In genomic region chr10:4141471-4141870, GRCh38 we compare ENCODE assay signal across 16 cellular contexts.
DNase-seq lines count a peak whose midpoint lies in the region; ATAC-seq and TF ChIP-seq lines count a peak whose summit lies in the region.
"Had no signal": no experiment of that assay in that cellular context is flagged by ENCODE, and none has a peak within 500 bp of the region (broad histone marks: within the 10 kb centered on the region; RNA-seq: fewer than 3 reads in every experiment).

No MANE protein-coding gene starts in this region.

- POLR2A ChIA-PET in SK-N-SH (lab: Yijun Ruan, JAX) (no interaction called here), PC-9 (lab: Charles Lee; ENCODE audit: unreplicated experiment) (no interaction called here)

- H3K79me2 ChIP-seq in SK-N-SH (ENCODE audit: insufficient read depth), result no peaks in the 10 kb centered on the region
- H3K79me2 ChIP-seq in PC-9 (ENCODE audit: low read depth), result no peaks in the 10 kb centered on the region

- no peak overlapping the region for H3K9ac ChIP-seq in SK-N-SH
- no peak overlapping the region for H3K9ac ChIP-seq in endodermal cell (ENCODE audit: extremely low read depth, low read length, poor library complexity, severe bottlenecking)

- H3K27me3 Mint-ChIP-seq in endodermal cell (ENCODE audit: insufficient read depth) (no peaks in the 10 kb centered on the region), nephron progenitor cell (ENCODE audit: low read depth, poor library complexity) (peaks cover 9% of the 10 kb centered on the region)
- H3K27me3 Mint-ChIP-seq: memory B cell had no signal

- no TSS peak for BruUV-seq in PC-9 (replicated peaks; lab: Mats Ljungman, UMichigan)

- H3K9me3 ChIP-seq in SK-N-SH, result 0 out of 2 replicates have a peak, but pooled peaks cover 5% of the 10 kb centered on the region
- H3K9me3 ChIP-seq in endodermal cell (ENCODE audit: control insufficient read depth, low read length), result peaks cover 15% of the 10 kb centered on the region
- H3K9me3 ChIP-seq in PC-9 (ENCODE audit: insufficient read depth, low read depth), result peaks cover 5% of the 10 kb centered on the region; the same call in 1 of the 2 replicates

- H3K4me2 ChIP-seq in SK-N-SH (no peak overlapping the region), PC-9 (no peak overlapping the region)

- no peaks in the 10 kb centered on the region for H3K36me3 ChIP-seq in SK-N-SH (replicated peaks in 1 of 2; ENCODE audit: control insufficient read depth in 1 of 2, insufficient read depth in 2 of 2, low read length in 1 of 2)
- no peaks in the 10 kb centered on the region for H3K36me3 ChIP-seq in endodermal cell (ENCODE audit: control insufficient read depth, insufficient read depth, low read length)
- H3K36me3 ChIP-seq in PC-9 (ENCODE audit: low read depth), result no peaks in the 10 kb centered on the region
- H3K36me3 ChIP-seq: heart left ventricle, upper lobe of left lung had no signal

- H3K27ac Mint-ChIP-seq in endodermal cell, result no peak overlapping the region
- H3K27ac Mint-ChIP-seq in nephron progenitor cell, result no peak overlapping the region
- H3K27ac Mint-ChIP-seq: activated naive CD4-positive, alpha-beta T cell treated with anti-CD3 and anti-CD28 coated beads, Interleukin-2, amount 50 U/mL, for 72 hours; memory B cell had no signal

- H3K4me1 Mint-ChIP-seq in endodermal cell (peaks cover 5% of the 10 kb centered on the region), nephron progenitor cell (peaks cover 18% of the 10 kb centered on the region)

- H3K4me3 ChIP-seq in SK-N-SH (ENCODE audit: low read depth in 2 of 2, low read length in 1 of 2), result no peak overlapping the region
- H3K4me3 ChIP-seq in endodermal cell (ENCODE audit: low read length), result no peak overlapping the region
- no peak overlapping the region for H3K4me3 ChIP-seq in PC-9
- H3K4me3 ChIP-seq: heart left ventricle, upper lobe of left lung had no signal

- no peak for DNase-seq in SK-N-SH
- DNase-seq in OCI-M1 (lab: John Stamatoyannopoulos, UW), result peak; percentile 25
- DNase-seq in endodermal cell, result peak; percentile 73
- peak; percentile 19 for DNase-seq in nephron progenitor cell
- DNase-seq in PC-9, result no peak
- no peak for DNase-seq in NCI-H2029 (lab: John Stamatoyannopoulos, UW)
- no peak for DNase-seq in stimulated activated CD8-positive, alpha-beta memory T cell treated with anti-CD3 and anti-CD28 coated beads, Interleukin-4, amount 100 ng/mL, for 48 hours
- DNase-seq: activated CD8-positive, alpha-beta memory T cell treated with anti-CD3 and anti-CD28 coated beads, Interleukin-2, amount 50 U/mL, for 4 hours; effector CD4-positive, alpha-beta T cell; heart left ventricle; NCI-H524 treated with DMSO at 0.1 percent for 48 hours; upper lobe of left lung had no signal

- no peak for TF ChIP-seq RAD21 in SK-N-SH (IDR thresholded peaks at IDR 0.05; ENCODE audit: low read length)

- H3K9me2 ChIP-seq in SK-N-SH (peaks cover 3% of the 10 kb centered on the region; the same call in 1 of the 2 replicates), PC-9 (ENCODE audit: insufficient read depth) (no peaks in the 10 kb centered on the region)

- ATAC-seq in SK-N-SH treated with all-trans-retinoic acid at 6 μM for 48 hours, result no peak
- ATAC-seq: activated naive CD4-positive, alpha-beta T cell treated with anti-CD3 and anti-CD28 coated beads, Interleukin-2, amount 50 U/mL, for 72 hours had no signal

- intact Hi-C loops in PC-9 (cut with micrococcal nuclease; ENCODE audit: unreplicated experiment), result no loop called here

- H3K27ac ChIP-seq in SK-N-SH (ENCODE audit: low read depth in 2 of 2, low read length in 1 of 2) (no peak overlapping the region), endodermal cell (ENCODE audit: low read depth, low read length) (no peak overlapping the region), PC-9 (no peak overlapping the region)
- H3K27ac ChIP-seq: 22Rv1, heart left ventricle, upper lobe of left lung had no signal

- 70% methylated on average over 4 of the region's 4 CpGs for WGBS in SK-N-SH (ENCODE audit: low lambda C conversion rate)
- WGBS in endodermal cell (ENCODE audit: insufficient coverage in 1 of 2, insufficient read length in 1 of 2), 2 experiments, result 60 to 89% methylated on average over 1 to 4 of the region's 4 CpGs

- no peak overlapping the region for H3K4me3 Mint-ChIP-seq in endodermal cell
- no peak overlapping the region for H3K4me3 Mint-ChIP-seq in nephron progenitor cell
- H3K4me3 Mint-ChIP-seq: memory B cell had no signal

- peaks cover 26% of the 10 kb centered on the region for H3K9me3 Mint-ChIP-seq in endodermal cell
- H3K9me3 Mint-ChIP-seq in nephron progenitor cell, result peaks cover 34% of the 10 kb centered on the region

- H2AFZ ChIP-seq in SK-N-SH (ENCODE audit: low read depth) (no peak overlapping the region), PC-9 (no peak overlapping the region)

- CTCF ChIA-PET in SK-N-SH (lab: Yijun Ruan, JAX) (interaction anchor here (0.6 to 0.8 kb wide), 2 partner anchors 21 to 864 kb away, joined by 3 read pairs; no protein-coding TSS in a partner anchor), PC-9 (lab: Charles Lee) (no interaction called here)

- H3K36me3 Mint-ChIP-seq in endodermal cell (ENCODE audit: low read depth) (peaks cover 6% of the 10 kb centered on the region), nephron progenitor cell (ENCODE audit: low read depth) (peaks cover 12% of the 10 kb centered on the region)

- H3K4me1 ChIP-seq in SK-N-SH (ENCODE audit: control insufficient read depth in 1 of 2, insufficient read depth in 2 of 2, low read depth in 1 of 2, low read length in 1 of 2) (no peaks in the 10 kb centered on the region), endodermal cell (ENCODE audit: control insufficient read depth, insufficient read depth, low read length) (no peaks in the 10 kb centered on the region), PC-9 (replicated peaks; ENCODE audit: insufficient read depth) (no peaks in the 10 kb centered on the region)
- H3K4me1 ChIP-seq: upper lobe of left lung had no signal

- TF ChIP-seq EP300 in SK-N-SH (IDR thresholded peaks at IDR 0.05; ENCODE audit: borderline replicate concordance in 1 of 2, low read depth in 1 of 2, low read length in 1 of 2), result no peak

- H3K27me3 ChIP-seq in SK-N-SH (ENCODE audit: insufficient read depth) (no peaks in the 10 kb centered on the region), endodermal cell (ENCODE audit: control insufficient read depth, insufficient read depth, low read length, poor library complexity, severe bottlenecking) (no peaks in the 10 kb centered on the region), PC-9 (ENCODE audit: insufficient read depth, low read depth) (no peaks in the 10 kb centered on the region)
- H3K27me3 ChIP-seq: heart left ventricle, upper lobe of left lung had no signal

- H4K20me1 ChIP-seq in SK-N-SH (ENCODE audit: insufficient read depth) (no peaks in the 10 kb centered on the region), PC-9 (ENCODE audit: insufficient read depth) (no peaks in the 10 kb centered on the region)

- H3F3A ChIP-seq in SK-N-SH (replicated peaks; ENCODE audit: insufficient read depth) (no peaks in the 10 kb centered on the region), PC-9 (ENCODE audit: insufficient read depth, low read depth) (no peaks in the 10 kb centered on the region)

- TF ChIP-seq CTCF in SK-N-SH (IDR thresholded peaks at IDR 0.05) (no peak), endodermal cell (conservative IDR thresholded peaks at IDR 0.05) (no peak), nephron progenitor cell (IDR thresholded peaks at IDR 0.05) (no peak), PC-9 (conservative IDR thresholded peaks at IDR 0.05) (no peak)

TF ChIP-seq in SK-N-SH, 30 proteins besides CTCF, POLR2A, EP300 and RAD21 (continues in another document):
- TF ChIP-seq MXI1 (IDR thresholded peaks at IDR 0.05; ENCODE audit: low read depth, low read length), result no peak
- no peak for TF ChIP-seq RXRA (IDR thresholded peaks at IDR 0.05; ENCODE audit: borderline replicate concordance, low read depth)
- no peak for TF ChIP-seq ELF1 (IDR thresholded peaks at IDR 0.05)

TF ChIP-seq in SK-N-SH treated with all-trans-retinoic acid at 6 μM for 48 hours, 23 proteins besides CTCF, POLR2A, EP300 and RAD21:
- TF ChIP-seq ZFP3 (CRISPR knock-in tag; IDR thresholded peaks at IDR 0.05) (no peak), OSR1 (CRISPR knock-in tag; IDR thresholded peaks at IDR 0.05) (no peak), ISL1 (CRISPR knock-in tag; IDR thresholded peaks at IDR 0.05) (no peak), TOX (CRISPR knock-in tag; IDR thresholded peaks at IDR 0.05; ENCODE audit: borderline replicate concordance) (no peak), SNAI2 (CRISPR knock-in tag; IDR thresholded peaks at IDR 0.05) (no peak), CSDC2 (CRISPR knock-in tag; IDR thresholded peaks at IDR 0.05) (no peak), ZNF8 (CRISPR knock-in tag; IDR thresholded peaks at IDR 0.05) (no peak), BACH2 (CRISPR knock-in tag; IDR thresholded peaks at IDR 0.05; ENCODE audit: borderline replicate concordance) (no peak), RARB (CRISPR knock-in tag; IDR thresholded peaks at IDR 0.05) (no peak), CREB5 (CRISPR knock-in tag; IDR thresholded peaks at IDR 0.05; ENCODE audit: low read depth) (no peak), ZNF70 (CRISPR knock-in tag; IDR thresholded peaks at IDR 0.05) (no peak), ZNF565 (CRISPR knock-in tag; conservative IDR thresholded peaks at IDR 0.05; ENCODE audit: low read depth) (no peak)
TF ChIP-seq in SK-N-SH treated with all-trans-retinoic acid at 6 μM for 48 hours: peak in this region for 0.

Comparison
In these comparisons a context has a peak if more than half of its experiments do, and no peak if none do; other contexts are left out.
1. DNase-seq: peak in OCI-M1 (single experiment), endodermal cell (single experiment) and nephron progenitor cell (single experiment); none in SK-N-SH (single experiment), PC-9 (0 of 2), NCI-H2029 (single experiment) and stimulated activated CD8-positive, alpha-beta memory T cell treated with anti-CD3 and anti-CD28 coated beads, Interleukin-4, amount 100 ng/mL, for 48 hours (single experiment).